Comparison of ENCODE assay signal across 1 cellular context in genomic region chr7:128188396-128189230, GRCh38.
TF ChIP-seq lines count a peak whose summit lies in the region.

No MANE protein-coding gene starts in this region.

TF ChIP-seq in HepG2, 621 proteins besides CTCF, POLR2A, EP300 and RAD21 (continued from another document):
- TF ChIP-seq, protein P1, sequence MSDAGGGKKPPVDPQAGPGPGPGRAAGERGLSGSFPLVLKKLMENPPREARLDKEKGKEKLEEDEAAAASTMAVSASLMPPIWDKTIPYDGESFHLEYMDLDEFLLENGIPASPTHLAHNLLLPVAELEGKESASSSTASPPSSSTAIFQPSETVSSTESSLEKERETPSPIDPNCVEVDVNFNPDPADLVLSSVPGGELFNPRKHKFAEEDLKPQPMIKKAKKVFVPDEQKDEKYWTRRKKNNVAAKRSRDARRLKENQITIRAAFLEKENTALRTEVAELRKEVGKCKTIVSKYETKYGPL (CRISPR knock-in tag; IDR thresholded peaks at IDR 0.05): peak; percentile 31; the same call in 1 of the 2 replicates
- no peak for TF ChIP-seq ZNF569 (CRISPR knock-in tag; IDR thresholded peaks at IDR 0.05; ENCODE audit: borderline replicate concordance)
